Comparison of ENCODE assay signal across 8 cellular contexts in the genomic region with DNA sequence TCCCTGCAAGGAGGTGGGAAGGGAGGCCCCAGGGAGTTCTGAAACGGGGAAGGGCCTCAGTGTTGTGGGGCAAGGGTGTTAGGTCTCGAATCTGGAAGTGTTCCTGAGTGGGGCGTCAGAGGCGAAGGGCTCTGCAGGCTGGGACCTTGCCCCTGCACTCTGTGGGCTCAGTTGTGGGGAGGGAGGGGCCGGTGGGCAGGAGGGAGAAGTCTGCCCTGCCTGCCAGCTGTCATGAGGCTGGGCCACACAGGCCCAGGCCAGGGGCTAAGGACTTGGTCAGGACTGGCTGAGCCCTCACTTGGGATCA. TPM values are rescaled to one million over a fixed set of nuclear protein-coding genes. Genes with fewer than 3 reads are reported as not detected.
DNase-seq lines count a peak whose midpoint lies in the region; ATAC-seq and TF ChIP-seq lines count a peak whose summit lies in the region.

Gene CRACR2B (plus strand): TSS at position 59 of the 307 bp plus-strand sequence. CDS start 689 bp downstream, outside the sequence.

- no peaks in the 10 kb centered on the region for H3K27me3 ChIP-seq in PC-9 (ENCODE audit: insufficient read depth, low read depth)
- peaks cover 33% of the 10 kb centered on the region for H3K27me3 ChIP-seq in trophoblast cell (ENCODE audit: insufficient read depth, low read length)

- DNase-seq in PC-9 (no peak), fibroblast of villous mesenchyme (ENCODE audit: low read depth) (no peak), trophoblast cell (no peak), NOMO-1 treated with dmso at 0.1 percent for 144 hours (lab: John Stamatoyannopoulos, UW; ENCODE audit: unreplicated experiment) (no peak)
- no peak for DNase-seq in activated CD4-positive, CD25-positive, alpha-beta regulatory T cell treated with anti-CD3 and anti-CD28 coated beads, Interleukin-2, amount 50 U/mL, for 72 hours

- H3K18ac ChIP-seq in trophoblast cell (ENCODE audit: low read length), result no peak within 1 kb of the TSS

- no peak within 1 kb of the TSS for H3K23ac ChIP-seq in trophoblast cell (ENCODE audit: low read length)

- no peak within 1 kb of the TSS for H3K9ac ChIP-seq in trophoblast cell (ENCODE audit: low read length)

- H3K9me3 ChIP-seq in PC-9 (ENCODE audit: insufficient read depth, low read depth) (no peaks in the 10 kb centered on the region), trophoblast cell (ENCODE audit: insufficient read depth, low read depth, low read length) (peaks cover 7% of the 10 kb centered on the region)

- peak within 1 kb of the TSS; percentile 18 for H2AK5ac ChIP-seq in trophoblast cell (ENCODE audit: low read length)

- H3F3A ChIP-seq in PC-9 (ENCODE audit: insufficient read depth, low read depth), result peaks cover 8% of the 10 kb centered on the region; the same call in 1 of the 2 replicates

- H4K20me1 ChIP-seq in PC-9 (ENCODE audit: insufficient read depth), result peaks cover 1% of the 10 kb centered on the region; the same call in 1 of the 2 replicates

- H2BK12ac ChIP-seq in trophoblast cell (ENCODE audit: low read length), result peak within 1 kb of the TSS; percentile 20

- H2AFZ ChIP-seq in PC-9 (peak within 1 kb of the TSS; percentile 82), trophoblast cell (ENCODE audit: insufficient read depth, low read length, poor library complexity) (peak within 1 kb of the TSS; percentile 17)

- H3K4me3 ChIP-seq in GM12875 (ENCODE audit: low read depth, low read length), result peak within 1 kb of the TSS; percentile 55
- H3K4me3 ChIP-seq in PC-9, result peak within 1 kb of the TSS; percentile 57
- peak within 1 kb of the TSS; percentile 42 for H3K4me3 ChIP-seq in fibroblast of villous mesenchyme (ENCODE audit: low read depth, low read length)
- H3K4me3 ChIP-seq in trophoblast cell (ENCODE audit: low read depth, low read length), result peak within 1 kb of the TSS; percentile 53

- peaks cover 14% of the 10 kb centered on the region for H3K79me1 ChIP-seq in trophoblast cell (ENCODE audit: low read length)

- CTCF ChIA-PET in PC-9 (lab: Charles Lee), result no interaction called here

- intact Hi-C loops in PC-9 (cut with micrococcal nuclease; ENCODE audit: unreplicated experiment), result no loop called here

- no peak within 1 kb of the TSS for H3K4ac ChIP-seq in trophoblast cell (ENCODE audit: low read depth, low read length)

- no peaks in the 10 kb centered on the region for H3K36me3 ChIP-seq in PC-9 (ENCODE audit: low read depth)
- H3K36me3 ChIP-seq in trophoblast cell (ENCODE audit: control insufficient read depth in 1 of 2, insufficient read depth in 2 of 2, low read length in 2 of 2), result peaks cover 17 to 18% of the 10 kb centered on the region in 2 experiments

- no TSS peak for BruUV-seq in PC-9 (replicated peaks; lab: Mats Ljungman, UMichigan)

- H3K4me2 ChIP-seq in PC-9, result peak within 1 kb of the TSS; percentile 84
- peak within 1 kb of the TSS; percentile 64 for H3K4me2 ChIP-seq in trophoblast cell (ENCODE audit: low read length)

- H3K4me1 ChIP-seq in PC-9 (replicated peaks; ENCODE audit: insufficient read depth) (peaks cover 27% of the 10 kb centered on the region), trophoblast cell (ENCODE audit: control insufficient read depth in 1 of 2, insufficient read depth in 2 of 2, low read length in 2 of 2) (peaks cover 39 to 43% of the 10 kb centered on the region in 2 experiments)

- peak within 1 kb of the TSS; percentile 18 for H2BK120ac ChIP-seq in trophoblast cell (ENCODE audit: insufficient read depth, low read length, poor library complexity)

- no peaks in the 10 kb centered on the region for H3K9me2 ChIP-seq in PC-9 (ENCODE audit: insufficient read depth)

- WGBS in trophoblast cell (ENCODE audit: extremely low coverage, insufficient coverage, insufficient read length), result no CpG with 5 or more reads among the region's 5 CpGs

- H4K91ac ChIP-seq in trophoblast cell (ENCODE audit: low read depth, low read length), result peak within 1 kb of the TSS; percentile 48

- peak within 1 kb of the TSS; percentile 61 for H4K8ac ChIP-seq in trophoblast cell (ENCODE audit: low read depth, low read length)

- no peak within 1 kb of the TSS for H4K12ac ChIP-seq in trophoblast cell (ENCODE audit: low read depth, low read length)

- POLR2A ChIA-PET in PC-9 (lab: Charles Lee; ENCODE audit: unreplicated experiment), result no interaction called here

- peak within 1 kb of the TSS; percentile 22 for H3K14ac ChIP-seq in trophoblast cell (ENCODE audit: low read length)

- H3K27ac ChIP-seq in PC-9 (peak within 1 kb of the TSS; percentile 52), trophoblast cell (ENCODE audit: low read depth, low read length) (no peak within 1 kb of the TSS)

- TF ChIP-seq CTCF in GM12875 (IDR thresholded peaks at IDR 0.05; ENCODE audit: borderline replicate concordance, insufficient read depth, low read depth, low read length) (no peak), PC-9 (conservative IDR thresholded peaks at IDR 0.05) (no peak), fibroblast of villous mesenchyme (IDR thresholded peaks at IDR 0.05; ENCODE audit: insufficient read depth, low read depth, low read length) (no peak)

- no peaks in the 10 kb centered on the region for H3K79me2 ChIP-seq in PC-9 (ENCODE audit: low read depth)
- peaks cover 2% of the 10 kb centered on the region for H3K79me2 ChIP-seq in trophoblast cell (ENCODE audit: control insufficient read depth, insufficient read depth, low read length, poor library complexity)

- H2BK5ac ChIP-seq in trophoblast cell (ENCODE audit: low read depth, low read length, poor library complexity), result no peak within 1 kb of the TSS

- ATAC-seq in HG03457 (IDR thresholded peaks at IDR 0.05; ENCODE audit: unreplicated experiment), result no peak
- ATAC-seq in HG02970 (IDR thresholded peaks at IDR 0.05; ENCODE audit: low FRiP score, unreplicated experiment), result no peak

RNA-seq across cellular contexts. Expression of gene CRACR2B, which starts in this region (rescaled TPM):
- 17.5 and 21.2 TPM in 2 replicates for total RNA-seq in PC-9 (2021)
- total RNA-seq in fibroblast of villous mesenchyme, result 0.43 and 0.97 TPM in 2 replicates
- polyA plus RNA-seq in trophoblast cell (2013), result 2.6 and 3.1 TPM in 2 replicates
